In genomic region chr14:75259510-75259855, GRCh38 we compare ENCODE assay signal across 8 cellular contexts. TPM values are rescaled to one million over a fixed set of nuclear protein-coding genes. Genes with fewer than 3 reads are reported as not detected.
A peak's percentile ranks its signal among the peaks of the same experiment; 100 is the strongest.
DNase-seq lines count a peak whose midpoint lies in the region; ATAC-seq, FAIRE-seq and TF ChIP-seq lines count a peak whose summit lies in the region.

No MANE protein-coding gene starts in this region.

- H3K27ac ChIP-seq in Panc1 (ENCODE audit: low read length), result peak overlapping the region; percentile 76

- no peak for TF ChIP-seq CTCF in Panc1 (IDR thresholded peaks at IDR 0.05)

- H3K4me1 ChIP-seq in Panc1 (ENCODE audit: control insufficient read depth, insufficient read depth, low read length), result peaks cover 14% of the 10 kb centered on the region

- H3K4me3 Mint-ChIP-seq in activated CD8-positive, alpha-beta memory T cell treated with anti-CD3 and anti-CD28 coated beads, Interleukin-2, amount 10 ng/mL, durations not matched to agents 7 days and 5 days, result peak overlapping the region; percentile 81
- peak overlapping the region; percentile 69 to 82 for H3K4me3 Mint-ChIP-seq in effector memory CD8-positive, alpha-beta T cell
- H3K4me3 Mint-ChIP-seq in naive B cell, result peak overlapping the region; percentile 74 to 96 (median 94)

- H3K9me3 ChIP-seq in Panc1 (ENCODE audit: control insufficient read depth, insufficient read depth, low read depth, low read length), result no peaks in the 10 kb centered on the region

- no peak for DNase-seq in activated CD8-positive, alpha-beta memory T cell treated with anti-CD3 and anti-CD28 coated beads, Interleukin-2, amount 10 ng/mL, durations not matched to agents 7 days and 5 days
- no peak for DNase-seq in activated CD8-positive, alpha-beta memory T cell treated with anti-CD3 and anti-CD28 coated beads, Interleukin-2, amount 50 U/mL, for 48 hours
- no peak for DNase-seq in Panc1 (ENCODE audit: low read depth, low spot score)
- no peak for DNase-seq in effector memory CD8-positive, alpha-beta T cell
- no peak for DNase-seq in naive B cell
- DNase-seq in RCC 7860 (ENCODE audit: low spot score), result no peak

- in situ Hi-C loops in Panc1 (cut with HindIII; ENCODE audit: low pct_unique_long_range_greater_than_20kb, low sequenced_read_pairs), result no loop called here

- no peaks in the 10 kb centered on the region for H3K9me3 Mint-ChIP-seq in activated CD8-positive, alpha-beta memory T cell treated with anti-CD3 and anti-CD28 coated beads, Interleukin-2, amount 10 ng/mL, durations not matched to agents 7 days and 5 days (ENCODE audit: low read depth)
- no peaks in the 10 kb centered on the region for H3K9me3 Mint-ChIP-seq in effector memory CD8-positive, alpha-beta T cell
- H3K9me3 Mint-ChIP-seq in naive B cell, result no peaks in the 10 kb centered on the region

- peak overlapping the region; percentile 55 to 61 for H3K4me3 ChIP-seq in Panc1 (ENCODE audit: low read depth in 2 of 2, low read length in 2 of 2)

- CTCF ChIA-PET in activated CD8-positive, alpha-beta memory T cell treated with anti-CD3 and anti-CD28 coated beads, Interleukin-2, amount 10 ng/mL, durations not matched to agents 7 days and 5 days (lab: Charles Lee), result interaction anchor here (1.0 to 3.1 kb wide), 5 partner anchors 10 to 36 kb away, joined by 3 to 14 read pairs (median 10); no protein-coding TSS in a partner anchor
- CTCF ChIA-PET in Panc1 (lab: Charles Lee), result interaction anchor here (1.0 kb wide), 1 partner anchor 36 kb away, joined by 3 read pairs; no protein-coding TSS in a partner anchor

- FAIRE-seq in RCC 7860 (lab: Jason Lieb, UNC), result no peak

- no peaks in the 10 kb centered on the region for H3K36me3 ChIP-seq in Panc1 (ENCODE audit: control insufficient read depth, insufficient read depth, low read length)

- no peaks in the 10 kb centered on the region for H3K36me3 Mint-ChIP-seq in activated CD8-positive, alpha-beta memory T cell treated with anti-CD3 and anti-CD28 coated beads, Interleukin-2, amount 10 ng/mL, durations not matched to agents 7 days and 5 days
- H3K36me3 Mint-ChIP-seq in effector memory CD8-positive, alpha-beta T cell (ENCODE audit: insufficient read depth), result peaks cover 24% of the 10 kb centered on the region
- H3K36me3 Mint-ChIP-seq in naive B cell, result no peaks in the 10 kb centered on the region

- H3K4me1 Mint-ChIP-seq in activated CD8-positive, alpha-beta memory T cell treated with anti-CD3 and anti-CD28 coated beads, Interleukin-2, amount 10 ng/mL, durations not matched to agents 7 days and 5 days, result peaks cover 18% of the 10 kb centered on the region
- H3K4me1 Mint-ChIP-seq in effector memory CD8-positive, alpha-beta T cell (ENCODE audit: low read depth in 2 of 2), result peaks cover 14 to 15% of the 10 kb centered on the region in 2 donors
- peaks cover 22 to 29% (median 28%) of the 10 kb centered on the region in 3 donors for H3K4me1 Mint-ChIP-seq in naive B cell

- no peak for ATAC-seq in activated CD8-positive, alpha-beta memory T cell treated with anti-CD3 and anti-CD28 coated beads, Interleukin-2, amount 10 ng/mL, durations not matched to agents 7 days and 5 days
- ATAC-seq in Panc1 (no peak), naive B cell (ENCODE audit: low read depth in 2 of 2) (peak; percentile 14 to 17), HG03139 (IDR thresholded peaks at IDR 0.05; ENCODE audit: unreplicated experiment) (no peak), HG02642 (IDR thresholded peaks at IDR 0.05; ENCODE audit: poor library complexity, unreplicated experiment) (no peak)
- no peak for ATAC-seq in effector memory CD8-positive, alpha-beta T cell (replicated peaks)

- no peaks in the 10 kb centered on the region for H3K27me3 ChIP-seq in Panc1 (ENCODE audit: control insufficient read depth, insufficient read depth, low read length)

- intact Hi-C loops in Panc1 (cut with micrococcal nuclease; ENCODE audit: unreplicated experiment), result no loop called here

- BruUV-seq in Panc1 (replicated peaks; lab: Mats Ljungman, UMichigan), result TSS peak; percentile 99

- POLR2A ChIA-PET in Panc1 (lab: Charles Lee), result interaction anchor here (1.0 to 1.1 kb wide), 2 partner anchors 18 to 20 kb away, joined by 4 to 10 read pairs; no protein-coding TSS in a partner anchor

- H3K27me3 Mint-ChIP-seq in activated CD8-positive, alpha-beta memory T cell treated with anti-CD3 and anti-CD28 coated beads, Interleukin-2, amount 10 ng/mL, durations not matched to agents 7 days and 5 days, result peaks cover 51% of the 10 kb centered on the region
- no peaks in the 10 kb centered on the region for H3K27me3 Mint-ChIP-seq in effector memory CD8-positive, alpha-beta T cell
- H3K27me3 Mint-ChIP-seq in naive B cell, result no peaks in the 10 kb centered on the region

- peak overlapping the region; percentile 95 for H3K27ac Mint-ChIP-seq in activated CD8-positive, alpha-beta memory T cell treated with anti-CD3 and anti-CD28 coated beads, Interleukin-2, amount 10 ng/mL, durations not matched to agents 7 days and 5 days
- H3K27ac Mint-ChIP-seq in effector memory CD8-positive, alpha-beta T cell, result peak overlapping the region; percentile 98 to 99
- H3K27ac Mint-ChIP-seq in naive B cell, result peak overlapping the region; percentile 98 to 100 (median 100)

RNA-seq across cellular contexts. Expression of gene FOS, which starts 19.1 kb away (rescaled TPM):
- total RNA-seq in activated CD8-positive, alpha-beta memory T cell treated with anti-CD3 and anti-CD28 coated beads, Interleukin-2, amount 10 ng/mL, durations not matched to agents 7 days and 5 days, result 10 to 100 TPM in 1 of 2 experiments, 1 to 10 TPM in 1; 6.9 to 78.6 TPM
- 26.8 TPM for total RNA-seq in Panc1 (2021; ENCODE audit: unreplicated experiment)
- 10.0 TPM for polyA plus RNA-seq in Panc1 (2012; ENCODE audit: insufficient read length)
- 1,000 to 10,000 TPM in 5 of 6 donors, 100 to 1,000 TPM in 1; 863 to 3,933 (median 2,927) TPM for polyA plus RNA-seq in naive B cell (ENCODE audit: low read depth in 6 of 6)

Comparison
In these comparisons a context has a peak if more than half of its experiments do, and no peak if none do; other contexts are left out.
1. ATAC-seq: peak in naive B cell (2 of 2); none in activated CD8-positive, alpha-beta memory T cell treated with anti-CD3 and anti-CD28 coated beads, Interleukin-2, amount 10 ng/mL, durations not matched to agents 7 days and 5 days (single experiment), Panc1 (single experiment), effector memory CD8-positive, alpha-beta T cell (single experiment), HG03139 (single experiment) and HG02642 (single experiment).
2. Peak in every context shown above with its lines, with median percentiles within 50 percentile points of each other: H3K27ac Mint-ChIP-seq and H3K4me3 Mint-ChIP-seq.